11 cellular contexts compared by ENCODE assay signal in the genomic region with DNA sequence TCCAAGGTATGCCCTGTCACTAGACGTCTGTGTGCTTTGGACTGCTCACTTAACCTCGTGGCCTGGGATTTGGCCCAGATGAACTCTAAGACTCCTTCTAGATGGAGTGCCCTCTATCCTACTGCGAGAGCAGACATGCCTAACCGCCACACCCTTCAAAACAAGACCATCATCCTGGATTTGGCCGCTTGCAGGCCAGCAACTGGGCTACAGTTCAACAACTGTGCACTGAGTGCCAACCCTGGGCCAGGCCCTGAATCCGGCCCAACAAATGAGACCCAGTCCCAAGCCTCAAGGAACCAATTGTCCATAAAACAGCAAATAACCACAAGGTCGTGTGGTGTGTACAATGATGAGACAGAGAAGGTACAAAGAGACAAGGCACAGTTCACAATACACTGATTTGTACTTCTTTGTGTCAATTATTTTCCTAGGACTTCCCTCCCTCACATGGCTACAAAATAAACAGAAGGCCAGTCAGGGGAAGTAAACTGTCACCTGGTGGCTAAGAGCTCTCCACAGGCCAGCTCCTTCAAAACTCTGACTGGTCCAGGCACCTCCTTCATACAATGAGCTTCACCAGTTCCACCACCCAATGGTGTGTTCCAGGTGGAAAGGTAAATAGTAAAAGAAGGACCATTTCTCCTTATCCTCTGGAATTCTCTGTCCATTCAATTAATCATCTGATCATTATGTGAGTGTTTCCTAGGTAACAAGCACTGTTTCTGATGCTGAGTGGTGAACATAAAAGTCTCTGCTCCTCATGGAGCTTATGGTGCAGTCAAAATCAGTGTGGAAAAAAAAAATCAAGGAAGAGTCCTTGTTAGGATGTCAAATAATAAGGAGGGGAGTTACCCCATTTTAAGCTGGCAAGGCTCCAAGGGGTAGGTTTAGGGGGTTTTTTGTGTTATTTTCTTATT.
DNase-seq lines count a peak whose midpoint lies in the region; ATAC-seq and TF ChIP-seq lines count a peak whose summit lies in the region.
"Had no signal": no experiment of that assay in that cellular context is flagged by ENCODE, and none has a peak within 500 bp of the region (broad histone marks: within the 10 kb centered on the region; RNA-seq: fewer than 3 reads in every experiment).

No MANE protein-coding gene starts in this region.

- no peaks in the 10 kb centered on the region for H3K9me3 Mint-ChIP-seq in activated T-helper 2 cell treated with anti-CD3 and anti-CD28 coated beads, Interferon-gamma antibody, Interleukin-2, Interleukin-4, amounts not matched to agents 10 μg/mL and 5 μg/mL and 100 μg/mL, durations not matched to agents 14 hours and 24 hours and 36 hours

- 79 to 85% (median 82%) methylated on average over 6 to 7 of the region's 7 CpGs for WGBS in adrenal gland, 4 donors

- H3K27me3 ChIP-seq in left lung: no peaks in the 10 kb centered on the region
- H3K27me3 ChIP-seq in adrenal gland: no peaks in the 10 kb centered on the region

- peak overlapping the region; percentile 47 for H3K27ac Mint-ChIP-seq in activated T-helper 2 cell treated with anti-CD3 and anti-CD28 coated beads, Interferon-gamma antibody, Interleukin-2, Interleukin-4, amounts not matched to agents 10 μg/mL and 5 μg/mL and 100 μg/mL, durations not matched to agents 14 hours and 24 hours and 36 hours

- H3K27ac ChIP-seq in left lung (peak overlapping the region; percentile 38 to 74), adrenal gland (peak overlapping the region in 2 of 5 donors; percentile 6 to 8)

- no peak overlapping the region for H3K4me3 Mint-ChIP-seq in activated T-helper 2 cell treated with anti-CD3 and anti-CD28 coated beads, Interferon-gamma antibody, Interleukin-2, Interleukin-4, amounts not matched to agents 10 μg/mL and 5 μg/mL and 100 μg/mL, durations not matched to agents 14 hours and 24 hours and 36 hours (ENCODE audit: low read depth)

- no peak for TF ChIP-seq POLR2A in adrenal gland (IDR thresholded peaks at IDR 0.05)

- H3K4me3 ChIP-seq in left lung: no peak overlapping the region
- no peak overlapping the region for H3K4me3 ChIP-seq in adrenal gland
- H3K4me3 ChIP-seq: lung had no signal

- H3K36me3 ChIP-seq in left lung: peaks cover 0 to 8% of the 10 kb centered on the region in 2 donors
- no peaks in the 10 kb centered on the region for H3K36me3 ChIP-seq in adrenal gland (replicated peaks in 1 of 2)

- no peaks in the 10 kb centered on the region for H3K27me3 Mint-ChIP-seq in activated T-helper 2 cell treated with anti-CD3 and anti-CD28 coated beads, Interferon-gamma antibody, Interleukin-2, Interleukin-4, amounts not matched to agents 10 μg/mL and 5 μg/mL and 100 μg/mL, durations not matched to agents 14 hours and 24 hours and 36 hours (ENCODE audit: low read depth)

- in situ Hi-C loops in G401 (cut with HindIII; ENCODE audit: low sequenced_read_pairs): no loop called here

- TF ChIP-seq CTCF in left lung (IDR thresholded peaks at IDR 0.05) (no peak), adrenal gland (IDR thresholded peaks at IDR 0.05) (no peak)

- ATAC-seq in left lung: peak; percentile 85

- H3K4me1 ChIP-seq in left lung: peaks cover 38 to 85% of the 10 kb centered on the region in 2 donors
- peaks cover 23 to 73% of the 10 kb centered on the region in 2 donors for H3K4me1 ChIP-seq in adrenal gland (replicated peaks in 1 of 2)

- peak; percentile 48 for DNase-seq in NCI-H187 treated with DMSO at 0.1 percent for 48 hours (lab: John Stamatoyannopoulos, UW)
- no peak for DNase-seq in activated T-helper 2 cell treated with anti-CD3 and anti-CD28 coated beads, Interferon-gamma antibody, Interleukin-2, Interleukin-4, amounts not matched to agents 10 μg/mL and 5 μg/mL and 100 μg/mL, durations not matched to agents 14 hours and 24 hours and 36 hours (ENCODE audit: low spot score)
- peak in 1 of 2 donors; percentile 60 for DNase-seq in left lung
- DNase-seq in superior temporal gyrus (ENCODE audit: extremely low spot score): peak; percentile 63
- no peak for DNase-seq in GOT3 (lab: John Stamatoyannopoulos, UW)
- DNase-seq in stimulated activated naive CD4-positive, alpha-beta T cell (lab: John Stamatoyannopoulos, UW): no peak
- no peak for DNase-seq in adrenal gland
- no peak for DNase-seq in G401 (ENCODE audit: low spot score)
- DNase-seq: dermis blood vessel endothelial cell, MM.1S had no signal

- peaks cover 11% of the 10 kb centered on the region for H3K36me3 Mint-ChIP-seq in activated T-helper 2 cell treated with anti-CD3 and anti-CD28 coated beads, Interferon-gamma antibody, Interleukin-2, Interleukin-4, amounts not matched to agents 10 μg/mL and 5 μg/mL and 100 μg/mL, durations not matched to agents 14 hours and 24 hours and 36 hours (ENCODE audit: low read depth)

- H3K9me3 ChIP-seq in left lung (no peaks in the 10 kb centered on the region), adrenal gland (replicated peaks in 1 of 3) (no peaks in the 10 kb centered on the region)

- peaks cover 38% of the 10 kb centered on the region for H3K4me1 Mint-ChIP-seq in activated T-helper 2 cell treated with anti-CD3 and anti-CD28 coated beads, Interferon-gamma antibody, Interleukin-2, Interleukin-4, amounts not matched to agents 10 μg/mL and 5 μg/mL and 100 μg/mL, durations not matched to agents 14 hours and 24 hours and 36 hours (ENCODE audit: low read depth)

- intact Hi-C loops in activated T-helper 2 cell treated with anti-CD3 and anti-CD28 coated beads, Interferon-gamma antibody, Interleukin-2, Interleukin-4, amounts not matched to agents 10 μg/mL and 5 μg/mL and 100 μg/mL, durations not matched to agents 14 hours and 24 hours and 36 hours (cut with micrococcal nuclease): no loop called here
- intact Hi-C loops in left lung (cut with DNase I) (no loop called here), adrenal gland (cut with DNase I) (no loop called here)

Comparison
In these comparisons a context has a peak if more than half of its experiments do, and no peak if none do; other contexts are left out.
1. DNase-seq: peak in NCI-H187 treated with DMSO at 0.1 percent for 48 hours (single experiment) and superior temporal gyrus (single experiment); none in activated T-helper 2 cell treated with anti-CD3 and anti-CD28 coated beads, Interferon-gamma antibody, Interleukin-2, Interleukin-4, amounts not matched to agents 10 μg/mL and 5 μg/mL and 100 μg/mL, durations not matched to agents 14 hours and 24 hours and 36 hours (single experiment), GOT3 (single experiment), stimulated activated naive CD4-positive, alpha-beta T cell (0 of 6), adrenal gland (0 of 7) and G401 (single experiment).